ENCODE assay signal across 18 cellular contexts in genomic region chr4:1210241-1210841, GRCh38. TPM values are rescaled to one million over a fixed set of nuclear protein-coding genes. Genes with fewer than 3 reads are reported as not detected.
DNase-seq lines count a peak whose midpoint lies in the region; ATAC-seq, FAIRE-seq and TF ChIP-seq lines count a peak whose summit lies in the region.
"Had no signal": no experiment of that assay in that cellular context is flagged by ENCODE, and none has a peak within 500 bp of the region (broad histone marks: within the 10 kb centered on the region; RNA-seq: fewer than 3 reads in every experiment).

No MANE protein-coding gene starts in this region.

- H3K4me1 ChIP-seq in left ventricle myocardium inferior (peaks cover 58% of the 10 kb centered on the region), pancreas (peaks cover 10 to 36% (median 19%) of the 10 kb centered on the region in 3 donors), urinary bladder (ENCODE audit: insufficient read depth) (no peaks in the 10 kb centered on the region)
- H3K4me1 ChIP-seq: neural progenitor cell had no signal

- no peak overlapping the region for H3K27ac Mint-ChIP-seq in activated naive CD4-positive, alpha-beta T cell treated with anti-CD3 and anti-CD28 coated beads, Interleukin-2, amount 50 U/mL, for 72 hours
- H3K27ac Mint-ChIP-seq: activated CD4-positive, alpha-beta memory T cell treated with anti-CD3 and anti-CD28 coated beads, Interleukin-2, amount 10 ng/mL, durations not matched to agents 7 days and 5 days; dendritic cell treated with granulocyte-macrophage colony-stimulating factor and Interleukin-4, amounts not matched to agents 40 ng/mL and 50 ng/mL, for 4 days; neural progenitor cell had no signal

- H3K27ac ChIP-seq in left ventricle myocardium inferior (replicated peaks) (peak overlapping the region; percentile 85), pancreas (no peak overlapping the region), urinary bladder (ENCODE audit: low read depth) (peak overlapping the region; percentile 12)
- H3K27ac ChIP-seq: KMS-11, neural progenitor cell had no signal

- H3K36me3 Mint-ChIP-seq in activated naive CD4-positive, alpha-beta T cell treated with anti-CD3 and anti-CD28 coated beads, Interleukin-2, amount 50 U/mL, for 72 hours = no peaks in the 10 kb centered on the region

- H3K27me3 ChIP-seq in left ventricle myocardium inferior (ENCODE audit: low read depth) (no peaks in the 10 kb centered on the region), pancreas (no peaks in the 10 kb centered on the region)
- H3K27me3 ChIP-seq: ascending aorta, neural progenitor cell had no signal

- no peak for TF ChIP-seq CTCF in left ventricle myocardium inferior (IDR thresholded peaks at IDR 0.05; ENCODE audit: borderline replicate concordance)
- TF ChIP-seq CTCF in pancreas (IDR thresholded peaks at IDR 0.05) = no peak

- peak; percentile 6 for DNase-seq in activated naive CD4-positive, alpha-beta T cell treated with anti-CD3 and anti-CD28 coated beads, Interleukin-2, amount 50 U/mL, for 16 hours
- DNase-seq in activated naive CD4-positive, alpha-beta T cell treated with anti-CD3 and anti-CD28 coated beads, Interleukin-2, amount 50 U/mL, for 72 hours (ENCODE audit: low spot score in 2 of 2) = no peak
- DNase-seq in left ventricle myocardium inferior (peak; percentile 17), pancreas (peak in 4 of 6 donors; percentile 6 to 76 (median 47)), dermis blood vessel endothelial cell (no peak), UCSD-AML1 (lab: John Stamatoyannopoulos, UW; ENCODE audit: unreplicated experiment) (no peak), HuH-7.5 (ENCODE audit: low spot score) (no peak)
- DNase-seq: activated CD4-positive, alpha-beta memory T cell treated with anti-CD3 and anti-CD28 coated beads, Interleukin-2, amount 10 ng/mL, durations not matched to agents 7 days and 5 days; NCI-H1105 treated with DMSO at 0.1 percent for 48 hours; NCI-H345; stimulated activated naive CD8-positive, alpha-beta T cell treated with anti-CD3 and anti-CD28 coated beads, Interleukin-15, Interleukin-2, amounts not matched to agents 100 U/mL and 50 U/mL, for 24 hours had no signal

- H3K9me3 ChIP-seq in left ventricle myocardium inferior (replicated peaks) = no peaks in the 10 kb centered on the region
- no peaks in the 10 kb centered on the region for H3K9me3 ChIP-seq in pancreas
- H3K9me3 ChIP-seq: ascending aorta had no signal

- intact Hi-C loops in left ventricle myocardium inferior (cut with micrococcal nuclease) = no loop called here
- intact Hi-C loops in pancreas (cut with DNase I) = no loop called here

- H3K36me3 ChIP-seq in left ventricle myocardium inferior (peaks cover 50% of the 10 kb centered on the region), pancreas (peaks cover 6 to 33% (median 14%) of the 10 kb centered on the region in 3 donors), urinary bladder (ENCODE audit: insufficient read depth) (peaks cover 7% of the 10 kb centered on the region)
- H3K36me3 ChIP-seq: neural progenitor cell had no signal

- FAIRE-seq in pancreas (lab: Jason Lieb, UNC) = no peak

- no peak for ATAC-seq in activated naive CD4-positive, alpha-beta T cell treated with anti-CD3 and anti-CD28 coated beads, Interleukin-2, amount 50 U/mL, for 72 hours
- no peak for ATAC-seq in pancreas
- ATAC-seq: stimulated activated naive CD8-positive, alpha-beta T cell treated with anti-CD3 and anti-CD28 coated beads, Interleukin-15, Interleukin-2, amounts not matched to agents 100 U/mL and 50 U/mL, for 24 hours had no signal

- 92 to 93% methylated on average over 22 of the region's 22 CpGs for WGBS in pancreas, 2 donors
- 65% methylated on average over 22 of the region's 22 CpGs for WGBS in urinary bladder

- H3K9me3 Mint-ChIP-seq in activated naive CD4-positive, alpha-beta T cell treated with anti-CD3 and anti-CD28 coated beads, Interleukin-2, amount 50 U/mL, for 72 hours = no peaks in the 10 kb centered on the region
- H3K9me3 Mint-ChIP-seq: activated CD4-positive, alpha-beta memory T cell treated with anti-CD3 and anti-CD28 coated beads, Interleukin-2, amount 10 ng/mL, durations not matched to agents 7 days and 5 days; CD8-positive, alpha-beta memory T cell; dendritic cell treated with granulocyte-macrophage colony-stimulating factor and Interleukin-4, amounts not matched to agents 40 ng/mL and 50 ng/mL, for 4 days; neural progenitor cell had no signal

- H3K4me3 ChIP-seq in left ventricle myocardium inferior (peak overlapping the region; percentile 39), pancreas (no peak overlapping the region), urinary bladder (ENCODE audit: low read depth, low read length) (no peak overlapping the region)
- H3K4me3 ChIP-seq: ascending aorta, neural progenitor cell, SK-N-MC had no signal

RNA-seq across cellular contexts. Expression of gene SPON2, which starts 38.0 kb away (rescaled TPM):
- 10 to 100 TPM in 1 of 2 donors, 1 to 10 TPM in 1; 7.0 to 17.4 TPM for total RNA-seq in activated naive CD4-positive, alpha-beta T cell treated with anti-CD3 and anti-CD28 coated beads, Interleukin-2, amount 50 U/mL, for 72 hours
- total RNA-seq in left ventricle myocardium inferior (13.9 TPM), pancreas (10 to 100 TPM in 3 of 6 donors, 1 to 10 TPM in 3; 3.1 to 45.2 (median 8.5) TPM), urinary bladder (119 TPM), dermis blood vessel endothelial cell (0.65 and 1.5 TPM in 2 replicates)
- polyA plus RNA-seq in pancreas (10 to 100 TPM; 10.1 to 13.0 TPM), urinary bladder (123 TPM)

RNA-seq across cellular contexts. Expression of gene CTBP1, which starts 38.6 kb away (rescaled TPM):
- total RNA-seq in activated naive CD4-positive, alpha-beta T cell treated with anti-CD3 and anti-CD28 coated beads, Interleukin-2, amount 50 U/mL, for 72 hours = 100 to 1,000 TPM in 1 of 2 donors, 10 to 100 TPM in 1; 74.7 to 177 TPM
- 112 TPM for total RNA-seq in left ventricle myocardium inferior
- total RNA-seq in pancreas = 100 to 1,000 TPM in 4 of 6 donors, 10 to 100 TPM in 2; 91.5 to 131 (median 108) TPM
- polyA plus RNA-seq in pancreas = 100 to 1,000 TPM; 129 to 131 TPM
- 85.9 TPM for total RNA-seq in urinary bladder
- polyA plus RNA-seq in urinary bladder = 140 TPM
- total RNA-seq in dermis blood vessel endothelial cell = 268 and 424 TPM in 2 replicates

Comparison
In these comparisons a context has a peak if more than half of its experiments do, and no peak if none do; other contexts are left out.
1. DNase-seq: peak in activated naive CD4-positive, alpha-beta T cell treated with anti-CD3 and anti-CD28 coated beads, Interleukin-2, amount 50 U/mL, for 16 hours (single experiment), left ventricle myocardium inferior (single experiment) and pancreas (4 of 6); none in activated naive CD4-positive, alpha-beta T cell treated with anti-CD3 and anti-CD28 coated beads, Interleukin-2, amount 50 U/mL, for 72 hours (0 of 2), dermis blood vessel endothelial cell (single experiment), UCSD-AML1 (single experiment) and HuH-7.5 (single experiment).
2. H3K27ac ChIP-seq: peak in left ventricle myocardium inferior (single experiment) and urinary bladder (single experiment); none in pancreas (0 of 4).